ENCODE assay signal across 9 cellular contexts in the genomic region with DNA sequence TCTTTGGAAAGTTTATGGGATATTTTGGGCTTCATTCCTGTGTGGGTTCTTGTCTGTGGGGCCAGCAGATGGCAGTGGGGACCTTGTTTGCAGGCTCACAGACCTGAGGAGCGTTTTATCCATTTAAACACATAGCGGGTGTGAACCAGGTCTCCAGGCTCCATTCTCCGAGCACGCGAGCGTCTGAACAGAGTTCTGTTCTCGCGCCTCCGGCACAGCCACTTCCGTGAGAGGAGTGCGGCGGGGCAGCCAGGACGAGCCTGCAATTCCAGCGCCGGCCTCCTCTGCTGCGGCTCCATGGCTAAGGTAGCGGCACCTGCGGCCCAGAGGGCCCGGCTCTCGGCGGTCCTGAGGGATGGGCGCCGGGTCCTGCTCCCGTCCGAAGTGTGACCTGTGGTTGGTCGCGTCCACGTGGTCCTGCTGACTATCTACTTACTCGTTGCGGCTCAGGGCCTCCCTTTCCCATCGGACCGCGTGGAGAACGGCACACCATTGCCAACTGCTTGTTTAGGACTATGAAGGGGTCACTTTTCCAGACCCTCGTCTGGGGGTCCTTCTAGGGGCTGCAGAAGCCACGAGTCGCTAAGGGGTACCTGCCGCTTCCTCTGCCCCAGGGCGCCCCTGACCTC. TPM values are rescaled to one million over a fixed set of nuclear protein-coding genes. Genes with fewer than 3 reads are reported as not detected.
DNase-seq lines count a peak whose midpoint lies in the region; ATAC-seq and TF ChIP-seq lines count a peak whose summit lies in the region.
"Had no signal": no experiment of that assay in that cellular context is flagged by ENCODE, and none has a peak within 500 bp of the region (broad histone marks: within the 10 kb centered on the region; RNA-seq: fewer than 3 reads in every experiment).

No MANE protein-coding gene starts in this region.

- no peak overlapping the region for H3K27ac Mint-ChIP-seq in T-helper 2 cell treated with Interferon-gamma antibody and Interleukin-4, amounts not matched to agents 5 μg/mL and 100 μg/mL, for 36 hours
- H3K27ac Mint-ChIP-seq in T-helper 17 cell = no peak overlapping the region

- ATAC-seq in T-helper 17 cell (peak; percentile 24), HG03460 (IDR thresholded peaks at IDR 0.05; ENCODE audit: unreplicated experiment) (no peak), HG02884 (IDR thresholded peaks at IDR 0.05; ENCODE audit: unreplicated experiment) (no peak), GM18505 (IDR thresholded peaks at IDR 0.05; ENCODE audit: unreplicated experiment) (no peak)

- H3K9me3 Mint-ChIP-seq in T-helper 2 cell treated with Interferon-gamma antibody and Interleukin-4, amounts not matched to agents 5 μg/mL and 100 μg/mL, for 36 hours = no peaks in the 10 kb centered on the region

- peaks cover 38% of the 10 kb centered on the region for H3K27me3 Mint-ChIP-seq in T-helper 2 cell treated with Interferon-gamma antibody and Interleukin-4, amounts not matched to agents 5 μg/mL and 100 μg/mL, for 36 hours (ENCODE audit: low read depth)
- peaks cover 34% of the 10 kb centered on the region for H3K27me3 Mint-ChIP-seq in T-helper 17 cell

- no peak for DNase-seq in T-helper 2 cell treated with Interferon-gamma antibody and Interleukin-4, amounts not matched to agents 5 μg/mL and 100 μg/mL, for 36 hours (ENCODE audit: low spot score)
- DNase-seq in T-helper 2 cell = no peak
- peak in 1 of 3 donors; percentile 9 for DNase-seq in T-helper 17 cell
- DNase-seq in foreskin fibroblast = peak in 1 of 2 donors; percentile 66

- H3K4me3 Mint-ChIP-seq in T-helper 2 cell treated with Interferon-gamma antibody and Interleukin-4, amounts not matched to agents 5 μg/mL and 100 μg/mL, for 36 hours = peak overlapping the region; percentile 34
- peak overlapping the region; percentile 7 for H3K4me3 Mint-ChIP-seq in T-helper 17 cell

- H3K9ac ChIP-seq in skeletal muscle satellite cell (ENCODE audit: low read depth, low read length) = no peak overlapping the region

- H3K36me3 ChIP-seq in skeletal muscle satellite cell (ENCODE audit: insufficient read depth, low read length) = no peaks in the 10 kb centered on the region

- H3K36me3 Mint-ChIP-seq in T-helper 2 cell treated with Interferon-gamma antibody and Interleukin-4, amounts not matched to agents 5 μg/mL and 100 μg/mL, for 36 hours (ENCODE audit: low read depth) = no peaks in the 10 kb centered on the region
- H3K36me3 Mint-ChIP-seq in T-helper 17 cell (ENCODE audit: low read depth) = peaks cover 2% of the 10 kb centered on the region

- no peaks in the 10 kb centered on the region for H3K9me3 ChIP-seq in T-helper 17 cell (ENCODE audit: control insufficient read depth, low read length, poor library complexity, severe bottlenecking)
- H3K9me3 ChIP-seq in skeletal muscle satellite cell (replicated peaks; ENCODE audit: low read length) = no peaks in the 10 kb centered on the region

- H3K4me3 ChIP-seq in foreskin fibroblast (ENCODE audit: low read depth in 1 of 2, low read length in 2 of 2) = no peak overlapping the region
- peak overlapping the region; percentile 28 for H3K4me3 ChIP-seq in skeletal muscle satellite cell (ENCODE audit: low read length)

- peaks cover 4% of the 10 kb centered on the region for H3K4me1 ChIP-seq in skeletal muscle satellite cell (ENCODE audit: control insufficient read depth, insufficient read depth, low read length)

- no peak for TF ChIP-seq POLR2A in GM18505 (IDR thresholded peaks at IDR 0.05; ENCODE audit: borderline replicate concordance, extremely low read depth, insufficient read depth, insufficient read length)

- H3K4me1 Mint-ChIP-seq in T-helper 2 cell treated with Interferon-gamma antibody and Interleukin-4, amounts not matched to agents 5 μg/mL and 100 μg/mL, for 36 hours (ENCODE audit: low read depth) = peaks cover 3% of the 10 kb centered on the region
- peaks cover 5% of the 10 kb centered on the region for H3K4me1 Mint-ChIP-seq in T-helper 17 cell

- peak overlapping the region; percentile 67 for H3K4me2 ChIP-seq in skeletal muscle satellite cell (ENCODE audit: low read length)

- peak; percentile 31 for TF ChIP-seq CTCF in foreskin fibroblast (IDR thresholded peaks at IDR 0.05; ENCODE audit: low read depth, low read length)

- H3K27me3 ChIP-seq in skeletal muscle satellite cell (ENCODE audit: control insufficient read depth, insufficient read depth, low read length) = peaks cover 57% of the 10 kb centered on the region

RNA-seq across cellular contexts. Expression of gene NRARP, which starts 7.3 kb away (rescaled TPM):
- under 1 TPM; 0.42 to 0.91 TPM for total RNA-seq in T-helper 17 cell
- total RNA-seq in skeletal muscle satellite cell (2012; rRNA removed) = 0.25 TPM in 1 of 2 replicates, not detected in the other

RNA-seq across cellular contexts. Expression of gene TOR4A, which starts 17.3 kb away (rescaled TPM):
- 1 to 10 TPM; 2.1 to 4.0 TPM for total RNA-seq in T-helper 17 cell
- total RNA-seq in skeletal muscle satellite cell (2012; rRNA removed) = 7.0 and 11.7 TPM in 2 replicates

RNA-seq across cellular contexts. Expression of gene NELFB, which starts 39.7 kb away (rescaled TPM):
- total RNA-seq in T-helper 17 cell = 10 to 100 TPM; 33.2 to 37.8 TPM
- 49.2 and 55.5 TPM in 2 replicates for total RNA-seq in skeletal muscle satellite cell (2012; rRNA removed)

RNA-seq across cellular contexts. Expression of gene STPG3, which starts 43.7 kb away (rescaled TPM):
- under 1 TPM in 1 of 2 donors, not detected in 1; 0.62 TPM for total RNA-seq in T-helper 17 cell
- not detected in 2 replicates for total RNA-seq in skeletal muscle satellite cell (2012; rRNA removed)
- total RNA-seq: temporal lobe had no signal

RNA-seq across cellular contexts. Expression of gene TUBB4B, which starts 53.7 kb away (rescaled TPM):
- total RNA-seq in T-helper 17 cell = 10 to 100 TPM; 81.0 to 90.5 TPM
- 261 and 457 TPM in 2 replicates for total RNA-seq in skeletal muscle satellite cell (2012; rRNA removed)
